Comparison of ENCODE assay signal across 11 cellular contexts in genomic region chr3:28587723-28588122, GRCh38.
"Had no signal": no experiment of that assay in that cellular context is flagged by ENCODE, and none has a peak within 500 bp of the region (broad histone marks: within the 10 kb centered on the region; RNA-seq: fewer than 3 reads in every experiment).

No MANE protein-coding gene starts in this region.

- H3K27ac Mint-ChIP-seq: GM23338, H9, HFFc6 had no signal

- ATAC-seq: GM23338, HCT116 had no signal

- H3K4me3 ChIP-seq: GM23248, GM23338, HAP-1 had no signal

- H3K4me2 ChIP-seq: GM23338 had no signal

- H3K9me3 ChIP-seq: HAP-1 had no signal

- H3K36me3 ChIP-seq: HAP-1 had no signal

- DNase-seq: GM23248, GOT3, H7, H9, HCEC 1CT, HFFc6 had no signal

- H2AFZ ChIP-seq: GM23248, GM23338 had no signal

- H3K9me3 Mint-ChIP-seq: GM23338, H9, HFFc6 had no signal

- FAIRE-seq: H1, H54 had no signal

- H3K27ac ChIP-seq: GM23248 had no signal

- H3K4me3 Mint-ChIP-seq: GM23338, H9, HFFc6 had no signal

- H3K9ac ChIP-seq: GM23248 had no signal
